ENCODE assay signal across 9 cellular contexts in the genomic region with DNA sequence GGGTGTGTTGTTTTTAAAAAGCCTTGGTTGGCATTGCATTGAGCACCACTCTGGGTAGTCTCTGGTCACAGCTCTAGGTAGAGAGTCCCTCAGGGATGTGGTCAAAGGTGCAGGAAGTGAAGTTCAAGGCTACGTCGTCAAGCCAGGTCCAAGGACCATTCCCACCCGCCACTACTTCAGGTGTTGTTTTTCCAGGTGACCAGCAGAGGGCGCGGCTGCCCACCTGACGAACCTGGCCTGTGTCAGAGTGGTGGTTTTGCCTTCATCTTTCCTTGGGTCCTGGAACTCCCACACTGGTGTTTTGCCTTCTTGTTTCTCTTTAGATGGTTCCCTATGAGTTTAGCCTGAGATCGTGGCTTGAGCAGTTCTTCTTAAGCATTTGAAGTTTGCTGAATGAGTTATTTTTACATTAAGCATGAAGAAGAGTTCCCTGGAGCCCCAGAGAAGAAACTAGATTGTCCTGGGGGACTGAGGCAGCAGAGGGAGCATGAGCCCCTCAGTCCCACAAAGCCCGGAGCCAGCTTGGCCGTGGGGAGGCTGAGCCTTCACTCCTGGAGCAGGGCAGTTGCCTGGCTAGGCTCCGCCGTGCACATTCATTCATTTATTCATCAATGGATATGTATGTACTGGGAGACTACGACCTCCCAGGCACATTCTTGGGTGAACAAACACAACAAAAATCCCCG. TPM values are rescaled to one million over a fixed set of nuclear protein-coding genes. Genes with fewer than 3 reads are reported as not detected.
DNase-seq lines count a peak whose midpoint lies in the region; ATAC-seq and TF ChIP-seq lines count a peak whose summit lies in the region.
"Had no signal": no experiment of that assay in that cellular context is flagged by ENCODE, and none has a peak within 500 bp of the region (broad histone marks: within the 10 kb centered on the region; RNA-seq: fewer than 3 reads in every experiment).

No MANE protein-coding gene starts in this region.

- DNase-seq in Calu3 (peak; percentile 77), NCI-H2196 treated with DMSO at 0.1 percent for 48 hours (lab: John Stamatoyannopoulos, UW; ENCODE audit: unreplicated experiment) (peak; percentile 30), activated T-cell treated with anti-CD3 and anti-CD28 coated beads for 48 hours (ENCODE audit: low read depth) (peak; percentile 21), right atrium auricular region (ENCODE audit: low spot score) (no peak), dedifferentiated amniotic fluid mesenchymal stem cell (ENCODE audit: extremely low spot score) (no peak)
- DNase-seq in stimulated activated CD4-positive, alpha-beta T cell treated with anti-CD3 and anti-CD28 coated beads, Interleukin-15, amount 100 ng/mL, for 24 hours = peak; percentile 55

- H3K36me3 Mint-ChIP-seq in Calu3 (ENCODE audit: insufficient read depth, unreplicated experiment) = no peaks in the 10 kb centered on the region

- no peak overlapping the region for H3K4me3 Mint-ChIP-seq in Calu3 (ENCODE audit: low read depth, unreplicated experiment)
- H3K4me3 Mint-ChIP-seq: T-helper 1 cell treated with Interleukin-12 subunit alpha and Interleukin-12 subunit beta and Interleukin-4 antibody, amounts not matched to agents 30 μg/mL and 1 μg/mL, for 36 hours had no signal

- peaks cover 0 to 4% of the 10 kb centered on the region in 2 donors for H3K27me3 ChIP-seq in right atrium auricular region

- no TSS peak for BruUV-seq in Calu3 (replicated peaks; lab: Mats Ljungman, UMichigan)

- H3K9me3 ChIP-seq in right atrium auricular region = no peaks in the 10 kb centered on the region

- no peaks in the 10 kb centered on the region for H3K4me1 ChIP-seq in right atrium auricular region

- H3K27me3 Mint-ChIP-seq in Calu3 (ENCODE audit: unreplicated experiment) = no peaks in the 10 kb centered on the region

- no peak overlapping the region for H3K27ac ChIP-seq in right atrium auricular region

- H3K4me3 ChIP-seq in right atrium auricular region = no peak overlapping the region

- intact Hi-C loops in Calu3 (cut with micrococcal nuclease; ENCODE audit: unreplicated experiment) = loop anchor here (1.0 to 5.0 kb wide), 2 partner anchors 153 to 254 kb away; no protein-coding TSS in a partner anchor

- no peaks in the 10 kb centered on the region for H3K9me3 Mint-ChIP-seq in Calu3 (ENCODE audit: low read depth, unreplicated experiment)
- H3K9me3 Mint-ChIP-seq: T-helper 1 cell treated with Interleukin-12 subunit alpha and Interleukin-12 subunit beta and Interleukin-4 antibody, amounts not matched to agents 30 μg/mL and 1 μg/mL, for 36 hours had no signal

- ATAC-seq in GM21723 (IDR thresholded peaks at IDR 0.05; ENCODE audit: unreplicated experiment) (peak; percentile 69), HG03135 (IDR thresholded peaks at IDR 0.05; ENCODE audit: unreplicated experiment) (no peak)

- no peaks in the 10 kb centered on the region for H3K4me1 Mint-ChIP-seq in Calu3 (ENCODE audit: low read depth, unreplicated experiment)

- H3K27ac Mint-ChIP-seq in Calu3 (ENCODE audit: unreplicated experiment) = no peak overlapping the region
- H3K27ac Mint-ChIP-seq: T-helper 1 cell treated with Interleukin-12 subunit alpha and Interleukin-12 subunit beta and Interleukin-4 antibody, amounts not matched to agents 30 μg/mL and 1 μg/mL, for 36 hours had no signal

- peak; percentile 98 for TF ChIP-seq CTCF in Calu3 (IDR thresholded peaks at IDR 0.05; ENCODE audit: unreplicated experiment)
- TF ChIP-seq CTCF in right atrium auricular region (IDR thresholded peaks at IDR 0.05) = peak; percentile 56 to 80

- CTCF ChIA-PET in Calu3 (lab: Charles Lee) = interaction anchor here (1.1 to 2.4 kb wide), 4 partner anchors 9 to 154 kb away, joined by 3 to 10 read pairs (median 5); no protein-coding TSS in a partner anchor

- no peaks in the 10 kb centered on the region for H3K36me3 ChIP-seq in right atrium auricular region

RNA-seq across cellular contexts. Expression of gene PHACTR3, which starts 5.6 kb away (rescaled TPM):
- total RNA-seq in Calu3 (2022) (10.0 and 12.0 TPM in 2 replicates), right atrium auricular region (10 to 100 TPM in 1 of 2 donors, under 1 TPM in 1; 0.86 to 24.2 TPM)

Comparison
In these comparisons a context has a peak if more than half of its experiments do, and no peak if none do; other contexts are left out.
1. DNase-seq: peak in Calu3 (single experiment), NCI-H2196 treated with DMSO at 0.1 percent for 48 hours (single experiment), activated T-cell treated with anti-CD3 and anti-CD28 coated beads for 48 hours (single experiment) and stimulated activated CD4-positive, alpha-beta T cell treated with anti-CD3 and anti-CD28 coated beads, Interleukin-15, amount 100 ng/mL, for 24 hours (single experiment); none in right atrium auricular region (single experiment) and dedifferentiated amniotic fluid mesenchymal stem cell (single experiment).